In the genomic region with DNA sequence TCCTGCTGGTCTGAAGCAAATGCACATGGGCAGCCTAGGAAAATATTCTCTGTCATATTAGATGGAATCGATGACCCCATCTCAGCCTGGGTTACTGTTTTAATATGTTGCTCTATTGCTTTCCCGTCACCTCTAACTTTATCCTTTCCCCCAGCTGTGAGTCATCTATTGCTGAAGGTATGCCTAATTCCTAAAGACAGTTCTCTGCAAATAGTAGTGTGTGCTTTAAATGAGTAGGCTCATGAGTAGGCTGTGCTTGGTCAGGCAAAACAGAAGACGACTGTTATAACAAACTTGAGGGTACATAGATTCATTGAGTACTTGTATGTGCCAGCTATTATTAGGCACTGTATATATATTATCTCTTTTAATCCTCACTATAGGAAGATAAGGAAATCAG, we compare ENCODE assay signal across 16 cellular contexts. TPM values are rescaled to one million over a fixed set of nuclear protein-coding genes. Genes with fewer than 3 reads are reported as not detected.
DNase-seq lines count a peak whose midpoint lies in the region; TF ChIP-seq lines count a peak whose summit lies in the region.
"Had no signal": no experiment of that assay in that cellular context is flagged by ENCODE, and none has a peak within 500 bp of the region (broad histone marks: within the 10 kb centered on the region; RNA-seq: fewer than 3 reads in every experiment).

No MANE protein-coding gene starts in this region.

- H3F3A ChIP-seq in smooth muscle cell (ENCODE audit: low read depth), result no peaks in the 10 kb centered on the region

- H3K36me3 ChIP-seq in SJSA1 (peaks cover 23% of the 10 kb centered on the region), parathyroid adenoma (ENCODE audit: control insufficient read depth, insufficient read depth, low read length) (no peaks in the 10 kb centered on the region), smooth muscle cell (ENCODE audit: low read depth) (peaks cover 10% of the 10 kb centered on the region)

- TF ChIP-seq CTCF in epithelial cell of proximal tubule (conservative IDR thresholded peaks at IDR 0.05; ENCODE audit: low read depth, low read length), result no peak
- no peak for TF ChIP-seq CTCF in parathyroid adenoma (IDR thresholded peaks at IDR 0.05)
- TF ChIP-seq CTCF in smooth muscle cell (IDR thresholded peaks at IDR 0.05; ENCODE audit: borderline replicate concordance, insufficient read depth, poor library complexity, severe bottlenecking), result no peak

- peak overlapping the region; percentile 6; the same call in 1 of the 2 replicates for H3K27ac ChIP-seq in SJSA1
- H3K27ac ChIP-seq in parathyroid adenoma, result peak overlapping the region; percentile 55
- no peak overlapping the region for H3K27ac ChIP-seq in smooth muscle cell (ENCODE audit: low read depth)
- H3K27ac ChIP-seq: colonic mucosa, KMS-11, left lung, VCaP had no signal

- H3K4me2 ChIP-seq in parathyroid adenoma (ENCODE audit: low read length) (no peak overlapping the region), smooth muscle cell (no peak overlapping the region)
- H3K4me2 ChIP-seq: KMS-11 had no signal

- no peaks in the 10 kb centered on the region for H3K27me3 ChIP-seq in SJSA1 (replicated peaks)
- no peaks in the 10 kb centered on the region for H3K27me3 ChIP-seq in parathyroid adenoma (ENCODE audit: control insufficient read depth, insufficient read depth, low read length)
- no peaks in the 10 kb centered on the region for H3K27me3 ChIP-seq in smooth muscle cell (ENCODE audit: low read depth)
- H3K27me3 ChIP-seq: colonic mucosa, left lung had no signal

- H3K9me3 ChIP-seq in SJSA1 (replicated peaks), result no peaks in the 10 kb centered on the region
- no peaks in the 10 kb centered on the region for H3K9me3 ChIP-seq in parathyroid adenoma (ENCODE audit: control insufficient read depth, low read length)
- no peaks in the 10 kb centered on the region for H3K9me3 ChIP-seq in smooth muscle cell (replicated peaks; ENCODE audit: low read depth)
- H3K9me3 ChIP-seq: colonic mucosa had no signal

- H4K20me1 ChIP-seq in smooth muscle cell (ENCODE audit: low read depth), result peaks cover 32% of the 10 kb centered on the region

- H3K4me1 ChIP-seq in SJSA1 (replicated peaks) (peaks cover 12% of the 10 kb centered on the region), parathyroid adenoma (peaks cover 31% of the 10 kb centered on the region), smooth muscle cell (ENCODE audit: low read depth) (no peaks in the 10 kb centered on the region)
- H3K4me1 ChIP-seq: colonic mucosa had no signal

- H2AFZ ChIP-seq in parathyroid adenoma, result no peak overlapping the region
- H2AFZ ChIP-seq in smooth muscle cell (ENCODE audit: low read depth), result no peak overlapping the region

- WGBS in smooth muscle cell (ENCODE audit: low lambda C conversion rate), result 61% methylated on average over 3 of the region's 3 CpGs

- peak; percentile 35 for DNase-seq in HCEC 1CT
- no peak for DNase-seq in SJSA1 (ENCODE audit: low read depth in 1 of 2, low spot score in 2 of 2)
- DNase-seq in epithelial cell of proximal tubule (ENCODE audit: low read depth), result peak; percentile 27
- no peak for DNase-seq in smooth muscle cell (lab: John Stamatoyannopoulos, UW; ENCODE audit: unreplicated experiment)
- DNase-seq in hypothalamus (lab: John Stamatoyannopoulos, UW), result no peak
- no peak for DNase-seq in midbrain (lab: John Stamatoyannopoulos, UW)
- DNase-seq in NCI-H2171 (lab: John Stamatoyannopoulos, UW), result no peak
- DNase-seq: activated CD8-positive, alpha-beta T cell treated with anti-CD3 and anti-CD28 coated beads, Interleukin-2, amount 10 ng/mL, durations not matched to agents 7 days and 5 days; activated naive CD8-positive, alpha-beta T cell treated with anti-CD3 and anti-CD28 coated beads, Interleukin-2, amount 50 U/mL, for 24 hours; colonic mucosa; left lung; NCI-H1436 treated with DMSO at 0.1 percent for 48 hours; NCI-H446 treated with DMSO at 0.1 percent for 48 hours had no signal

- H3K4me3 ChIP-seq in SJSA1, result no peak overlapping the region
- H3K4me3 ChIP-seq in epithelial cell of proximal tubule (ENCODE audit: low read depth, low read length), result no peak overlapping the region
- H3K4me3 ChIP-seq in parathyroid adenoma (ENCODE audit: low read depth, low read length), result no peak overlapping the region
- no peak overlapping the region for H3K4me3 ChIP-seq in smooth muscle cell
- H3K4me3 ChIP-seq: colonic mucosa, left lung had no signal

- H3K79me2 ChIP-seq in parathyroid adenoma (no peaks in the 10 kb centered on the region), smooth muscle cell (ENCODE audit: low read depth) (peaks cover 5% of the 10 kb centered on the region)

- H3K9ac ChIP-seq in parathyroid adenoma (no peak overlapping the region), smooth muscle cell (ENCODE audit: low read depth) (no peak overlapping the region)
- H3K9ac ChIP-seq: KMS-11 had no signal

RNA-seq across cellular contexts. Expression of gene CTNNBL1, which starts 47.2 kb away (rescaled TPM):
- total RNA-seq in SJSA1 (2014; rRNA removed; shearing (Covaris generic)), result 37.3 and 49.1 TPM in 2 replicates
- total RNA-seq in epithelial cell of proximal tubule (25.6 and 32.0 TPM in 2 replicates), smooth muscle cell (32.8 and 33.3 TPM in 2 replicates)
- polyA plus RNA-seq in smooth muscle cell, result 56.0 and 63.6 TPM in 2 replicates

Comparison
In these comparisons a context has a peak if more than half of its experiments do, and no peak if none do; other contexts are left out.
1. DNase-seq: peak in HCEC 1CT (single experiment) and epithelial cell of proximal tubule (single experiment); none in SJSA1 (0 of 2), smooth muscle cell (single experiment), hypothalamus (0 of 51), midbrain (single experiment) and NCI-H2171 (single experiment).